19 cellular contexts compared by ENCODE assay signal in genomic region chr11:86809561-86809960, GRCh38. TPM values are rescaled to one million over a fixed set of nuclear protein-coding genes. Genes with fewer than 3 reads are reported as not detected.
DNase-seq lines count a peak whose midpoint lies in the region; ATAC-seq, FAIRE-seq and TF ChIP-seq lines count a peak whose summit lies in the region.
"Had no signal": no experiment of that assay in that cellular context is flagged by ENCODE, and none has a peak within 500 bp of the region (broad histone marks: within the 10 kb centered on the region; RNA-seq: fewer than 3 reads in every experiment).

No MANE protein-coding gene starts in this region.

- no peak for TF ChIP-seq CTCF in chondrocyte (IDR thresholded peaks at IDR 0.05)
- no peak for TF ChIP-seq CTCF in D721Med (IDR thresholded peaks at IDR 0.05; ENCODE audit: insufficient read depth, missing control alignments)
- TF ChIP-seq CTCF in brain microvascular endothelial cell (IDR thresholded peaks at IDR 0.05; ENCODE audit: low read depth, low read length, missing control alignments) = no peak

- H3K9me3 Mint-ChIP-seq in chondrocyte (ENCODE audit: low read depth) = no peaks in the 10 kb centered on the region
- no peaks in the 10 kb centered on the region for H3K9me3 Mint-ChIP-seq in immature natural killer cell
- H3K9me3 Mint-ChIP-seq: CD8-positive, alpha-beta T cell had no signal

- no peak overlapping the region for H3K4me3 ChIP-seq in brain microvascular endothelial cell (ENCODE audit: low read depth, low read length)
- H3K4me3 ChIP-seq: PC-9 had no signal

- in situ Hi-C loops in brain microvascular endothelial cell (cut with HindIII; ENCODE audit: low pct_ligation_motif_present, low sequenced_read_pairs) = no loop called here

- peaks cover 98% of the 10 kb centered on the region for H3K4me1 Mint-ChIP-seq in chondrocyte (ENCODE audit: low read depth)
- peaks cover 66 to 94% of the 10 kb centered on the region in 2 donors for H3K4me1 Mint-ChIP-seq in immature natural killer cell
- H3K4me1 Mint-ChIP-seq: B cell had no signal

- H3K27ac ChIP-seq in brain microvascular endothelial cell = no peak overlapping the region
- H3K27ac ChIP-seq: PC-9 had no signal

- ATAC-seq in HG03135 (IDR thresholded peaks at IDR 0.05; ENCODE audit: unreplicated experiment) = no peak
- ATAC-seq: CD8-positive, alpha-beta T cell had no signal

- peaks cover 44% of the 10 kb centered on the region for H3K36me3 ChIP-seq in brain microvascular endothelial cell (replicated peaks)

- DNase-seq in Ammon's horn (ENCODE audit: low spot score) = peak; percentile 63
- DNase-seq in chondrocyte (ENCODE audit: low spot score) = no peak
- DNase-seq in immature natural killer cell = no peak
- peak; percentile 85 for DNase-seq in pons (ENCODE audit: low spot score)
- no peak for DNase-seq in C1 segment of cervical spinal cord (lab: John Stamatoyannopoulos, UW)
- DNase-seq in D721Med (ENCODE audit: insufficient read length, low spot score) = no peak
- DNase-seq in brain microvascular endothelial cell = no peak
- DNase-seq: CD8-positive, alpha-beta T cell; DMS 273 treated with DMSO at 0.1 percent for 48 hours; GDM1; NCI-H1048; NCI-H1436 treated with DMSO at 0.1 percent for 48 hours; NCI-H2029 treated with DMSO at 0.1 percent for 48 hours; NCI-H82; PC-9 had no signal

- peaks cover 30% of the 10 kb centered on the region for H3K36me3 Mint-ChIP-seq in chondrocyte (ENCODE audit: low read depth)
- H3K36me3 Mint-ChIP-seq in immature natural killer cell = peaks cover 15 to 40% (median 32%) of the 10 kb centered on the region in 3 donors
- H3K36me3 Mint-ChIP-seq: CD8-positive, alpha-beta T cell had no signal

- H3K27ac Mint-ChIP-seq in chondrocyte (ENCODE audit: unreplicated experiment) (peak overlapping the region; percentile 84), immature natural killer cell (peak overlapping the region in 5 of 6 donors; percentile 43 to 92 (median 84))
- H3K27ac Mint-ChIP-seq: B cell; CD8-positive, alpha-beta T cell had no signal

- H3K4me3 Mint-ChIP-seq in chondrocyte (ENCODE audit: unreplicated experiment) (peak overlapping the region; percentile 24), immature natural killer cell (no peak overlapping the region)
- H3K4me3 Mint-ChIP-seq: B cell; CD8-positive, alpha-beta T cell had no signal

- H3K27me3 Mint-ChIP-seq in chondrocyte (ENCODE audit: low read depth) = no peaks in the 10 kb centered on the region
- no peaks in the 10 kb centered on the region for H3K27me3 Mint-ChIP-seq in immature natural killer cell (ENCODE audit: low read depth in 3 of 3)

- FAIRE-seq in D721Med (lab: Jason Lieb, UNC) = no peak
- FAIRE-seq: GM12891, GM18507 had no signal

- H3K27me3 ChIP-seq in brain microvascular endothelial cell (replicated peaks) = no peaks in the 10 kb centered on the region

RNA-seq across cellular contexts. Expression of gene PRSS23, which starts 9.2 kb away (rescaled TPM):
- 464 to 742 TPM (median 737 TPM) in 3 replicates for total RNA-seq in chondrocyte
- 100 to 1,000 TPM; 215 to 248 (median 217) TPM for polyA plus RNA-seq in immature natural killer cell
- total RNA-seq: B cell had no signal

Comparison
In these comparisons a context has a peak if more than half of its experiments do, and no peak if none do; other contexts are left out.
1. DNase-seq: peak in Ammon's horn (single experiment) and pons (single experiment); none in chondrocyte (single experiment), immature natural killer cell (0 of 3), C1 segment of cervical spinal cord (0 of 14), D721Med (single experiment) and brain microvascular endothelial cell (single experiment).